Comparison of ENCODE assay signal across 1 cellular context in the genomic region with DNA sequence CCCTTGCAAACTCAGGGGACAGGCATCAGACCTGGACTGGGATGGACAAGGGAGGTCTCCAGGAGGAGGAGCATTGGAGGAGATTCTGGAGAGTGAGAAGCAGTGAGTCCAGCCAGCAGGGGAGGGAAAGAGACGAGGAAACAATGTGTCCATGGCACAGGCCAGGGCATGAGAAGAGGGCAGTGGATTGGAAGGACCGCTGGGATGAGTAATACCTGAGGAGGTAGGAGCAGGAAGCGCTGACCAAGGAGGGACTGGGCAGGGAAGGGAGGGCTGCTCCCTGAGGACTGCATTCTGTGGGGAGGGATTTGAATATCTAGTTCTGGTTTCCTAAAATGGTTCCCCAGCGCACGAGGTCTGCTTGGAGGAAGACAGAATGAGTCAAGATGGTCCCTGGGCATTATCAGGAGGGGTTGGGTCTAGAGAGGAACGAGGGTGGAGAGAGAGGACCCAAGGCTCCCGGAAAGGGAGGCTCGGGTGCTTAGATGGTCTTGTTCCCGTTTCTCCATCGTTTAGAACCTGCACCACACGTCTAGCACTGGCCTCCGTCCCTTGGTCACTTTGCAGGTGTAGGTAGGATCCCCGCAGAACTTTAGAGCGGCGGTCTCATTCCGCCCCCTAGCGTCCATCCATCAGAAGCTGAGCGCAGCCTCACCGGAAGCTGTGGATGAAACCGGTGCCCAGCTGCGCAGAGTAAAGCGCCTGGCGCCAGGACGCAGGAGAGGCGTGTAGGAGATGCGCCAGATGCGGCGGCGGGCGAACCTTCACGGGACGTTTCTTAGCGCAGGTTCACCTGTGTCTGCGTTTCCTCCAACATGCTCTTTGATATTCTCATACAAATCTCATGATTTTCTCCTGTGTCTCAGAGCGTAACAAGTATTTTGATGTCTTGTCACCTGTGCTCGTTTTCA.
TF ChIP-seq lines count a peak whose summit lies in the region.

No MANE protein-coding gene starts in this region.

TF ChIP-seq in HepG2, 621 proteins besides CTCF, POLR2A, EP300 and RAD21 (continued from another document and continues in another):
- TF ChIP-seq, protein P1, sequence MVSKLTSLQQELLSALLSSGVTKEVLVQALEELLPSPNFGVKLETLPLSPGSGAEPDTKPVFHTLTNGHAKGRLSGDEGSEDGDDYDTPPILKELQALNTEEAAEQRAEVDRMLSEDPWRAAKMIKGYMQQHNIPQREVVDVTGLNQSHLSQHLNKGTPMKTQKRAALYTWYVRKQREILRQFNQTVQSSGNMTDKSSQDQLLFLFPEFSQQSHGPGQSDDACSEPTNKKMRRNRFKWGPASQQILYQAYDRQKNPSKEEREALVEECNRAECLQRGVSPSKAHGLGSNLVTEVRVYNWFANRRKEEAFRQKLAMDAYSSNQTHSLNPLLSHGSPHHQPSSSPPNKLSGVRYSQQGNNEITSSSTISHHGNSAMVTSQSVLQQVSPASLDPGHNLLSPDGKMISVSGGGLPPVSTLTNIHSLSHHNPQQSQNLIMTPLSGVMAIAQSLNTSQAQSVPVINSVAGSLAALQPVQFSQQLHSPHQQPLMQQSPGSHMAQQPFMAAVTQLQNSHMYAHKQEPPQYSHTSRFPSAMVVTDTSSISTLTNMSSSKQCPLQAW (CRISPR knock-in tag; IDR thresholded peaks at IDR 0.05): peak; percentile 68; the same call in 1 of the 2 replicates
- no peak for TF ChIP-seq ZNF441 (CRISPR knock-in tag; IDR thresholded peaks at IDR 0.05; ENCODE audit: borderline replicate concordance)
- TF ChIP-seq FOXP1 (IDR thresholded peaks at IDR 0.05): no peak
- no peak for TF ChIP-seq FOXP1 (CRISPR knock-in tag; IDR thresholded peaks at IDR 0.05)
- no peak for TF ChIP-seq CC2D1A (CRISPR knock-in tag; IDR thresholded peaks at IDR 0.05)
- 0 out of 2 replicates have a peak, but pooled peaks have one; percentile 16 for TF ChIP-seq FOXO1 (CRISPR knock-in tag; IDR thresholded peaks at IDR 0.05)
- no peak for TF ChIP-seq YEATS2 (CRISPR knock-in tag; IDR thresholded peaks at IDR 0.05; ENCODE audit: borderline replicate concordance)
- TF ChIP-seq, protein P2, sequence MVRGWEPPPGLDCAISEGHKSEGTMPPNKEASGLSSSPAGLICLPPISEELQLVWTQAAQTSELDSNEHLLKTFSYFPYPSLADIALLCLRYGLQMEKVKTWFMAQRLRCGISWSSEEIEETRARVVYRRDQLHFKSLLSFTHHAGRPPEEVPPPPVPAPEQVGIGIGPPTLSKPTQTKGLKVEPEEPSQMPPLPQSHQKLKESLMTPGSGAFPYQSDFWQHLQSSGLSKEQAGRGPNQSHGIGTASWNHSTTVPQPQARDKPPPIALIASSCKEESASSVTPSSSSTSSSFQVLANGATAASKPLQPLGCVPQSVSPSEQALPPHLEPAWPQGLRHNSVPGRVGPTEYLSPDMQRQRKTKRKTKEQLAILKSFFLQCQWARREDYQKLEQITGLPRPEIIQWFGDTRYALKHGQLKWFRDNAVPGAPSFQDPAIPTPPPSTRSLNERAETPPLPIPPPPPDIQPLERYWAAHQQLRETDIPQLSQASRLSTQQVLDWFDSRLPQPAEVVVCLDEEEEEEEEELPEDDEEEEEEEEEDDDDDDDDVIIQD (CRISPR knock-in tag; IDR thresholded peaks at IDR 0.05; ENCODE audit: low read depth): no peak
- TF ChIP-seq ZNF263 (CRISPR knock-in tag; IDR thresholded peaks at IDR 0.05): no peak
- TF ChIP-seq ZNF343 (CRISPR knock-in tag; IDR thresholded peaks at IDR 0.05): no peak
- TF ChIP-seq ZC3H13 (CRISPR knock-in tag; IDR thresholded peaks at IDR 0.05): no peak
- TF ChIP-seq ZNF383 (CRISPR knock-in tag; IDR thresholded peaks at IDR 0.05; ENCODE audit: borderline replicate concordance): no peak
- no peak for TF ChIP-seq ATM (IDR thresholded peaks at IDR 0.05; ENCODE audit: borderline replicate concordance)
- 0 out of 2 replicates have a peak, but pooled peaks have one; percentile 21 for TF ChIP-seq KAT8 (CRISPR knock-in tag; IDR thresholded peaks at IDR 0.05)
- TF ChIP-seq RFX1 (IDR thresholded peaks at IDR 0.05): no peak
- TF ChIP-seq AGO1 (IDR thresholded peaks at IDR 0.05; ENCODE audit: low read depth, low read length, poor library complexity, severe bottlenecking): peak; percentile 33
- TF ChIP-seq GZF1 (CRISPR knock-in tag; IDR thresholded peaks at IDR 0.05): no peak
- TF ChIP-seq, protein P3, sequence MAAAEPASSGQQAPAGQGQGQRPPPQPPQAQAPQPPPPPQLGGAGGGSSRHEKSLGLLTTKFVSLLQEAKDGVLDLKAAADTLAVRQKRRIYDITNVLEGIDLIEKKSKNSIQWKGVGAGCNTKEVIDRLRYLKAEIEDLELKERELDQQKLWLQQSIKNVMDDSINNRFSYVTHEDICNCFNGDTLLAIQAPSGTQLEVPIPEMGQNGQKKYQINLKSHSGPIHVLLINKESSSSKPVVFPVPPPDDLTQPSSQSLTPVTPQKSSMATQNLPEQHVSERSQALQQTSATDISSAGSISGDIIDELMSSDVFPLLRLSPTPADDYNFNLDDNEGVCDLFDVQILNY (CRISPR knock-in tag; conservative IDR thresholded peaks at IDR 0.05): no peak
- TF ChIP-seq XBP1 (CRISPR knock-in tag; IDR thresholded peaks at IDR 0.05): no peak
- no peak for TF ChIP-seq ZNF296 (CRISPR knock-in tag; conservative IDR thresholded peaks at IDR 0.05)
- TF ChIP-seq, protein P4, sequence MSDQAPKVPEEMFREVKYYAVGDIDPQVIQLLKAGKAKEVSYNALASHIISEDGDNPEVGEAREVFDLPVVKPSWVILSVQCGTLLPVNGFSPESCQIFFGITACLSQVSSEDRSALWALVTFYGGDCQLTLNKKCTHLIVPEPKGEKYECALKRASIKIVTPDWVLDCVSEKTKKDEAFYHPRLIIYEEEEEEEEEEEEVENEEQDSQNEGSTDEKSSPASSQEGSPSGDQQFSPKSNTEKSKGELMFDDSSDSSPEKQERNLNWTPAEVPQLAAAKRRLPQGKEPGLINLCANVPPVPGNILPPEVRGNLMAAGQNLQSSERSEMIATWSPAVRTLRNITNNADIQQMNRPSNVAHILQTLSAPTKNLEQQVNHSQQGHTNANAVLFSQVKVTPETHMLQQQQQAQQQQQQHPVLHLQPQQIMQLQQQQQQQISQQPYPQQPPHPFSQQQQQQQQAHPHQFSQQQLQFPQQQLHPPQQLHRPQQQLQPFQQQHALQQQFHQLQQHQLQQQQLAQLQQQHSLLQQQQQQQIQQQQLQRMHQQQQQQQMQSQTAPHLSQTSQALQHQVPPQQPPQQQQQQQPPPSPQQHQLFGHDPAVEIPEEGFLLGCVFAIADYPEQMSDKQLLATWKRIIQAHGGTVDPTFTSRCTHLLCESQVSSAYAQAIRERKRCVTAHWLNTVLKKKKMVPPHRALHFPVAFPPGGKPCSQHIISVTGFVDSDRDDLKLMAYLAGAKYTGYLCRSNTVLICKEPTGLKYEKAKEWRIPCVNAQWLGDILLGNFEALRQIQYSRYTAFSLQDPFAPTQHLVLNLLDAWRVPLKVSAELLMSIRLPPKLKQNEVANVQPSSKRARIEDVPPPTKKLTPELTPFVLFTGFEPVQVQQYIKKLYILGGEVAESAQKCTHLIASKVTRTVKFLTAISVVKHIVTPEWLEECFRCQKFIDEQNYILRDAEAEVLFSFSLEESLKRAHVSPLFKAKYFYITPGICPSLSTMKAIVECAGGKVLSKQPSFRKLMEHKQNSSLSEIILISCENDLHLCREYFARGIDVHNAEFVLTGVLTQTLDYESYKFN (CRISPR knock-in tag; conservative IDR thresholded peaks at IDR 0.05): no peak
- TF ChIP-seq CHD4 (IDR thresholded peaks at IDR 0.05; ENCODE audit: borderline replicate concordance, low read length): no peak
- TF ChIP-seq BCL6 (CRISPR knock-in tag; IDR thresholded peaks at IDR 0.05): no peak
- TF ChIP-seq ATF7 (IDR thresholded peaks at IDR 0.05): no peak
- TF ChIP-seq ATF7 (CRISPR knock-in tag; IDR thresholded peaks at IDR 0.05): no peak
- no peak for TF ChIP-seq SAFB2 (CRISPR knock-in tag; IDR thresholded peaks at IDR 0.05; ENCODE audit: borderline replicate concordance, low read depth)
- TF ChIP-seq, protein P5, sequence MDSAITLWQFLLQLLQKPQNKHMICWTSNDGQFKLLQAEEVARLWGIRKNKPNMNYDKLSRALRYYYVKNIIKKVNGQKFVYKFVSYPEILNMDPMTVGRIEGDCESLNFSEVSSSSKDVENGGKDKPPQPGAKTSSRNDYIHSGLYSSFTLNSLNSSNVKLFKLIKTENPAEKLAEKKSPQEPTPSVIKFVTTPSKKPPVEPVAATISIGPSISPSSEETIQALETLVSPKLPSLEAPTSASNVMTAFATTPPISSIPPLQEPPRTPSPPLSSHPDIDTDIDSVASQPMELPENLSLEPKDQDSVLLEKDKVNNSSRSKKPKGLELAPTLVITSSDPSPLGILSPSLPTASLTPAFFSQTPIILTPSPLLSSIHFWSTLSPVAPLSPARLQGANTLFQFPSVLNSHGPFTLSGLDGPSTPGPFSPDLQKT (CRISPR knock-in tag; IDR thresholded peaks at IDR 0.05; ENCODE audit: borderline replicate concordance): no peak; the same call in 1 of the 2 replicates
- TF ChIP-seq MXI1 (IDR thresholded peaks at IDR 0.05; ENCODE audit: borderline replicate concordance, low read depth, low read length): 0 out of 3 replicates have a peak, but pooled peaks have one; percentile 16
- TF ChIP-seq ZMYM2 (CRISPR knock-in tag; IDR thresholded peaks at IDR 0.05): no peak
- TF ChIP-seq, protein P6, sequence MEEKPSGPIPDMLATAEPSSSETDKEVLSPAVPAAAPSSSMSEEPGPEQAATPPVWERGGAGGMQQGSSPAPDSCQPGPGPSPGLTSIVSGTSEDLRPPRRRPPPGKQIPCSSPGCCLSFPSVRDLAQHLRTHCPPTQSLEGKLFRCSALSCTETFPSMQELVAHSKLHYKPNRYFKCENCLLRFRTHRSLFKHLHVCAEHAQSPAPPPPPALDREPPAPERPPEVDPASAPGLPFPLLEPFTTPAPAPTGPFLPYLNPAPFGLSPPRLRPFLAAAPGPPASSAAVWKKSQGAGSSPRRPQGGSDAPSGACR (CRISPR knock-in tag; IDR thresholded peaks at IDR 0.05): no peak
- TF ChIP-seq, protein P7, sequence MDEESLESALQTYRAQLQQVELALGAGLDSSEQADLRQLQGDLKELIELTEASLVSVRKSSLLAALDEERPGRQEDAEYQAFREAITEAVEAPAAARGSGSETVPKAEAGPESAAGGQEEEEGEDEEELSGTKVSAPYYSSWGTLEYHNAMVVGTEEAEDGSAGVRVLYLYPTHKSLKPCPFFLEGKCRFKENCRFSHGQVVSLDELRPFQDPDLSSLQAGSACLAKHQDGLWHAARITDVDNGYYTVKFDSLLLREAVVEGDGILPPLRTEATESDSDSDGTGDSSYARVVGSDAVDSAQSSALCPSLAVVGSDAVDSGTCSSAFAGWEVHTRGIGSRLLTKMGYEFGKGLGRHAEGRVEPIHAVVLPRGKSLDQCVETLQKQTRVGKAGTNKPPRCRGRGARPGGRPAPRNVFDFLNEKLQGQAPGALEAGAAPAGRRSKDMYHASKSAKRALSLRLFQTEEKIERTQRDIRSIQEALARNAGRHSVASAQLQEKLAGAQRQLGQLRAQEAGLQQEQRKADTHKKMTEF (CRISPR knock-in tag; IDR thresholded peaks at IDR 0.05): no peak
- no peak for TF ChIP-seq CREB1 (IDR thresholded peaks at IDR 0.05)
- TF ChIP-seq CREB1 (CRISPR knock-in tag; IDR thresholded peaks at IDR 0.05): no peak
- TF ChIP-seq ADNP (CRISPR knock-in tag; IDR thresholded peaks at IDR 0.05): no peak
- no peak for TF ChIP-seq NCOA2 (CRISPR knock-in tag; IDR thresholded peaks at IDR 0.05)
- no peak for TF ChIP-seq ZNF205 (CRISPR knock-in tag; IDR thresholded peaks at IDR 0.05)
- TF ChIP-seq, protein P8, sequence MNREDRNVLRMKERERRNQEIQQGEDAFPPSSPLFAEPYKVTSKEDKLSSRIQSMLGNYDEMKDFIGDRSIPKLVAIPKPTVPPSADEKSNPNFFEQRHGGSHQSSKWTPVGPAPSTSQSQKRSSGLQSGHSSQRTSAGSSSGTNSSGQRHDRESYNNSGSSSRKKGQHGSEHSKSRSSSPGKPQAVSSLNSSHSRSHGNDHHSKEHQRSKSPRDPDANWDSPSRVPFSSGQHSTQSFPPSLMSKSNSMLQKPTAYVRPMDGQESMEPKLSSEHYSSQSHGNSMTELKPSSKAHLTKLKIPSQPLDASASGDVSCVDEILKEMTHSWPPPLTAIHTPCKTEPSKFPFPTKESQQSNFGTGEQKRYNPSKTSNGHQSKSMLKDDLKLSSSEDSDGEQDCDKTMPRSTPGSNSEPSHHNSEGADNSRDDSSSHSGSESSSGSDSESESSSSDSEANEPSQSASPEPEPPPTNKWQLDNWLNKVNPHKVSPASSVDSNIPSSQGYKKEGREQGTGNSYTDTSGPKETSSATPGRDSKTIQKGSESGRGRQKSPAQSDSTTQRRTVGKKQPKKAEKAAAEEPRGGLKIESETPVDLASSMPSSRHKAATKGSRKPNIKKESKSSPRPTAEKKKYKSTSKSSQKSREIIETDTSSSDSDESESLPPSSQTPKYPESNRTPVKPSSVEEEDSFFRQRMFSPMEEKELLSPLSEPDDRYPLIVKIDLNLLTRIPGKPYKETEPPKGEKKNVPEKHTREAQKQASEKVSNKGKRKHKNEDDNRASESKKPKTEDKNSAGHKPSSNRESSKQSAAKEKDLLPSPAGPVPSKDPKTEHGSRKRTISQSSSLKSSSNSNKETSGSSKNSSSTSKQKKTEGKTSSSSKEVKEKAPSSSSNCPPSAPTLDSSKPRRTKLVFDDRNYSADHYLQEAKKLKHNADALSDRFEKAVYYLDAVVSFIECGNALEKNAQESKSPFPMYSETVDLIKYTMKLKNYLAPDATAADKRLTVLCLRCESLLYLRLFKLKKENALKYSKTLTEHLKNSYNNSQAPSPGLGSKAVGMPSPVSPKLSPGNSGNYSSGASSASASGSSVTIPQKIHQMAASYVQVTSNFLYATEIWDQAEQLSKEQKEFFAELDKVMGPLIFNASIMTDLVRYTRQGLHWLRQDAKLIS (CRISPR knock-in tag; IDR thresholded peaks at IDR 0.05): no peak
- TF ChIP-seq SMC3 (IDR thresholded peaks at IDR 0.05; ENCODE audit: low read length): peak; percentile 42
- TF ChIP-seq ZNF367 (CRISPR knock-in tag; IDR thresholded peaks at IDR 0.05; ENCODE audit: borderline replicate concordance): no peak
- no peak for TF ChIP-seq THYN1 (CRISPR knock-in tag; IDR thresholded peaks at IDR 0.05; ENCODE audit: borderline replicate concordance, low read depth)
- TF ChIP-seq PHF21A (CRISPR knock-in tag; IDR thresholded peaks at IDR 0.05): no peak
- TF ChIP-seq, protein P9, sequence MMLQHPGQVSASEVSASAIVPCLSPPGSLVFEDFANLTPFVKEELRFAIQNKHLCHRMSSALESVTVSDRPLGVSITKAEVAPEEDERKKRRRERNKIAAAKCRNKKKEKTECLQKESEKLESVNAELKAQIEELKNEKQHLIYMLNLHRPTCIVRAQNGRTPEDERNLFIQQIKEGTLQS (CRISPR knock-in tag; IDR thresholded peaks at IDR 0.05): no peak
- TF ChIP-seq ZNF782 (CRISPR knock-in tag; IDR thresholded peaks at IDR 0.05; ENCODE audit: borderline replicate concordance): 0 out of 2 replicates have a peak, but pooled peaks have one; percentile 46
- no peak for TF ChIP-seq SOX13 (IDR thresholded peaks at IDR 0.05)
- TF ChIP-seq SOX13 (CRISPR knock-in tag; conservative IDR thresholded peaks at IDR 0.05 in 1 of 2, IDR thresholded peaks at IDR 0.05 in 1 of 2): peak in 1 of 2 experiments; percentile 22; a peak in 1 of 4 replicates
- TF ChIP-seq ZNF274 (CRISPR knock-in tag; IDR thresholded peaks at IDR 0.05): no peak
- TF ChIP-seq, protein P10, sequence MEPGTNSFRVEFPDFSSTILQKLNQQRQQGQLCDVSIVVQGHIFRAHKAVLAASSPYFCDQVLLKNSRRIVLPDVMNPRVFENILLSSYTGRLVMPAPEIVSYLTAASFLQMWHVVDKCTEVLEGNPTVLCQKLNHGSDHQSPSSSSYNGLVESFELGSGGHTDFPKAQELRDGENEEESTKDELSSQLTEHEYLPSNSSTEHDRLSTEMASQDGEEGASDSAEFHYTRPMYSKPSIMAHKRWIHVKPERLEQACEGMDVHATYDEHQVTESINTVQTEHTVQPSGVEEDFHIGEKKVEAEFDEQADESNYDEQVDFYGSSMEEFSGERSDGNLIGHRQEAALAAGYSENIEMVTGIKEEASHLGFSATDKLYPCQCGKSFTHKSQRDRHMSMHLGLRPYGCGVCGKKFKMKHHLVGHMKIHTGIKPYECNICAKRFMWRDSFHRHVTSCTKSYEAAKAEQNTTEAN (CRISPR knock-in tag; conservative IDR thresholded peaks at IDR 0.05): no peak
- peak; percentile 41; the same call in 1 of the 2 replicates for TF ChIP-seq THAP11 (CRISPR knock-in tag; IDR thresholded peaks at IDR 0.05)
